In the genomic region with DNA sequence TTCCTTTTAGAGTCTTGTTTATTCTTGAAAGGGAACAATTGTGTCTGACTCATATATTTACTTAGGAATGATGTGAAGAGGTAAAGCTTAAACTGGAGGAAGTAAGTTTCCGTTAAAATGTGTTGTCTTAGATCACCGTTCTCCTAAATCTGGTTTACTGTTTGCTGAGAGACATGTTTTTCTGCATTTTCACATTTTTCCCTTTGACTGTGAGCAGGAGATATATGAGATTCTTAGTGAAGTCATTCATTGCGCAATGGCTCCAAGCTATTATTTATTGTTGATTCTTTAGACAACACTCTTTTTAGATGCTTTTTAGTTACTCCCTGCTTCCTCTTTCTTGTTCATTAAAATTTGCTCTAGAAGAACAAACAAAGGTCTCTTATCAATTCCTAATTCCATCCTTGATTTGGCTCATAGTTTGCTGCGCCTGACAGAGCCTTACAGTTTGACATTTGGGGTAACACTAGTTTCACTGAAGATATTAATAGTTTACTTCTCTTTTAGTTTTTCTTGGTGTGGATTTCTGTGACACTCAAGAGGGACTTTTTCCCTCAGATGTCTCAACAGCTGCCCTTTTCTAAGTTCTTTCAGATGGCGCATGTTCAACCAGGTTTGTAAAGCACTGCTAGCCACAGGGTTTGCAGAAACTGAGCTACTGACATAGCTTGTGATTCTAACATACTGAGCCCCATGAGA, we compare ENCODE assay signal across 9 cellular contexts. TPM values are rescaled to one million over a fixed set of nuclear protein-coding genes. Genes with fewer than 3 reads are reported as not detected.
DNase-seq lines count a peak whose midpoint lies in the region; ATAC-seq, FAIRE-seq and TF ChIP-seq lines count a peak whose summit lies in the region.
"Had no signal": no experiment of that assay in that cellular context is flagged by ENCODE, and none has a peak within 500 bp of the region (broad histone marks: within the 10 kb centered on the region; RNA-seq: fewer than 3 reads in every experiment).

No MANE protein-coding gene starts in this region.

- H3K27me3 ChIP-seq in BE2C = peaks cover 22% of the 10 kb centered on the region

- no peak for TF ChIP-seq POLR2A in H54 (IDR thresholded peaks at IDR 0.05; ENCODE audit: low read depth, low read length)

- DNase-seq in GM03348 (ENCODE audit: low spot score) (peak; percentile 10), HT1080 (ENCODE audit: low read depth) (peak; percentile 14), fibroblast of pulmonary artery (ENCODE audit: low read depth) (peak; percentile 41), posterior cingulate gyrus (no peak), BE2C (no peak), H54 (ENCODE audit: insufficient read length, low spot score) (no peak)
- DNase-seq in activated CD4-positive, alpha-beta T cell treated with anti-CD3 and anti-CD28 coated beads for 4 hours = no peak
- DNase-seq: activated T-cell treated with anti-CD3 and anti-CD28 coated beads, Interleukin-2, amount 50 U/mL, for 1 hour had no signal

- peak; percentile 55 for ATAC-seq in GM21619 (IDR thresholded peaks at IDR 0.05; ENCODE audit: unreplicated experiment)

- H3K9me3 ChIP-seq in BE2C = no peaks in the 10 kb centered on the region

- FAIRE-seq in H54 (lab: Jason Lieb, UNC) = no peak

- H3K36me3 ChIP-seq in BE2C = no peaks in the 10 kb centered on the region

- TF ChIP-seq CTCF in fibroblast of pulmonary artery (IDR thresholded peaks at IDR 0.05; ENCODE audit: low read length, missing control alignments) = no peak
- no peak for TF ChIP-seq CTCF in BE2C (IDR thresholded peaks at IDR 0.05; ENCODE audit: low read depth, low read length)

- intact Hi-C loops in posterior cingulate gyrus (cut with DNase I) = no loop called here

- H3K4me3 ChIP-seq in fibroblast of pulmonary artery (replicated peaks; ENCODE audit: low read depth, low read length) (no peak overlapping the region), BE2C (ENCODE audit: low read depth, low read length) (no peak overlapping the region)

- no peaks in the 10 kb centered on the region for H3K4me1 ChIP-seq in BE2C

RNA-seq across cellular contexts. Expression of a gene that starts 11.4 kb away (rescaled TPM):
- not detected in 2 replicates for total RNA-seq in HT1080 (2014; rRNA removed; shearing (Covaris generic))
- not detected in 2 replicates for polyA plus RNA-seq in HT1080 (2015; cell fraction: cytosol; rRNA removed)
- not detected in 2 replicates for polyA plus RNA-seq in HT1080 (2015; cell fraction: nucleus; rRNA removed)
- not detected for polyA plus RNA-seq in BE2C (2012; ENCODE audit: insufficient read depth, insufficient read length, low read depth)

RNA-seq across cellular contexts. Expression of a gene that starts 39.2 kb away (rescaled TPM):
- total RNA-seq in HT1080 (2014; rRNA removed; shearing (Covaris generic)) = 0.16 TPM in 1 of 2 replicates, not detected in the other
- polyA plus RNA-seq in HT1080 (2015; cell fraction: cytosol; rRNA removed) = not detected in 2 replicates
- 0.24 TPM in 1 of 2 replicates, not detected in the other for polyA plus RNA-seq in HT1080 (2015; cell fraction: nucleus; rRNA removed)
- polyA plus RNA-seq in BE2C (2012; ENCODE audit: insufficient read depth, insufficient read length, low read depth) = not detected

RNA-seq across cellular contexts. Expression of a gene that starts 52.0 kb away (rescaled TPM):
- 1.0 and 1.7 TPM in 2 replicates for total RNA-seq in HT1080 (2014; rRNA removed; shearing (Covaris generic))
- polyA plus RNA-seq in HT1080 (2015; cell fraction: cytosol; rRNA removed) = 0.57 and 0.90 TPM in 2 replicates
- polyA plus RNA-seq in HT1080 (2015; cell fraction: nucleus; rRNA removed) = 5.9 and 8.4 TPM in 2 replicates
- polyA plus RNA-seq in BE2C (2012; ENCODE audit: insufficient read depth, insufficient read length, low read depth) = 1.1 TPM

Comparison
In these comparisons a context has a peak if more than half of its experiments do, and no peak if none do; other contexts are left out.
1. DNase-seq: peak in GM03348 (single experiment), HT1080 (single experiment) and fibroblast of pulmonary artery (single experiment); none in posterior cingulate gyrus (0 of 10), BE2C (single experiment), activated CD4-positive, alpha-beta T cell treated with anti-CD3 and anti-CD28 coated beads for 4 hours (0 of 2) and H54 (single experiment).